ENCODE assay signal across 8 cellular contexts in genomic region chr11:111540114-111540920, GRCh38. TPM values are rescaled to one million over a fixed set of nuclear protein-coding genes. Genes with fewer than 3 reads are reported as not detected.
DNase-seq lines count a peak whose midpoint lies in the region; ATAC-seq and TF ChIP-seq lines count a peak whose summit lies in the region.

Gene LAYN, plus strand, starts transcription at chr11:111540720. Its CDS starts 124 bp downstream, at chr11:111540844.

- H3K9me3 ChIP-seq in cardiac muscle cell (ENCODE audit: low read depth), result no peaks in the 10 kb centered on the region

- no peaks in the 10 kb centered on the region for H3K9me3 Mint-ChIP-seq in activated naive CD8-positive, alpha-beta T cell (ENCODE audit: low read depth)

- H3K36me3 Mint-ChIP-seq in activated naive CD8-positive, alpha-beta T cell, result peaks cover 3% of the 10 kb centered on the region

- no peaks in the 10 kb centered on the region for H3K36me3 ChIP-seq in cardiac muscle cell

- peaks cover 1% of the 10 kb centered on the region for H3K27me3 Mint-ChIP-seq in activated naive CD8-positive, alpha-beta T cell

- H3K4me3 Mint-ChIP-seq in activated naive CD8-positive, alpha-beta T cell, result peak within 1 kb of the TSS; percentile 90

- peak within 1 kb of the TSS; percentile 92 for H3K27ac Mint-ChIP-seq in activated naive CD8-positive, alpha-beta T cell

- H3K4me1 ChIP-seq in cardiac muscle cell (ENCODE audit: low read depth), result no peaks in the 10 kb centered on the region

- ATAC-seq in omental fat pad (ENCODE audit: low FRiP score) (peak; percentile 74), GM21528 (IDR thresholded peaks at IDR 0.05; ENCODE audit: low FRiP score, unreplicated experiment) (no peak)

- peak within 1 kb of the TSS; percentile 34 for H3K4me3 ChIP-seq in cardiac muscle cell

- TF ChIP-seq CTCF in cardiac muscle cell (IDR thresholded peaks at IDR 0.05; ENCODE audit: low read depth, low read length), result no peak
- no peak for TF ChIP-seq CTCF in omental fat pad (IDR thresholded peaks at IDR 0.05)

- peaks cover 71% of the 10 kb centered on the region for H3K27me3 ChIP-seq in cardiac muscle cell

- H3K4me1 Mint-ChIP-seq in activated naive CD8-positive, alpha-beta T cell (ENCODE audit: low read depth), result peaks cover 48% of the 10 kb centered on the region

- DNase-seq in DMS79 (lab: John Stamatoyannopoulos, UW) (peak; percentile 29), NCI-H2227 (lab: John Stamatoyannopoulos, UW; ENCODE audit: unreplicated experiment) (peak; percentile 70), cardiac muscle cell (ENCODE audit: low read depth in 1 of 2, low spot score in 1 of 2) (peak; percentile 49 to 55), omental fat pad (ENCODE audit: low spot score) (no peak), NOMO-1 (lab: John Stamatoyannopoulos, UW; ENCODE audit: unreplicated experiment in 2 of 2) (no peak), SKM-1 treated with dmso at 0.1 percent for 144 hours (lab: John Stamatoyannopoulos, UW; ENCODE audit: unreplicated experiment) (no peak)

- no peak within 1 kb of the TSS for H3K27ac ChIP-seq in cardiac muscle cell

RNA-seq across cellular contexts. Expression of gene LAYN, which starts in this region (rescaled TPM):
- 1.8 and 2.6 TPM in 2 replicates for total RNA-seq in cardiac muscle cell
- 1.1 and 1.7 TPM in 2 replicates for polyA plus RNA-seq in cardiac muscle cell
- 10 to 100 TPM; 10.2 to 23.8 (median 15.4) TPM for total RNA-seq in omental fat pad

Comparison
In these comparisons a context has a peak if more than half of its experiments do, and no peak if none do; other contexts are left out.
1. DNase-seq: peak in DMS79 (single experiment), NCI-H2227 (single experiment) and cardiac muscle cell (2 of 2); none in omental fat pad (single experiment), NOMO-1 (0 of 2) and SKM-1 treated with dmso at 0.1 percent for 144 hours (single experiment).